In the genomic region with DNA sequence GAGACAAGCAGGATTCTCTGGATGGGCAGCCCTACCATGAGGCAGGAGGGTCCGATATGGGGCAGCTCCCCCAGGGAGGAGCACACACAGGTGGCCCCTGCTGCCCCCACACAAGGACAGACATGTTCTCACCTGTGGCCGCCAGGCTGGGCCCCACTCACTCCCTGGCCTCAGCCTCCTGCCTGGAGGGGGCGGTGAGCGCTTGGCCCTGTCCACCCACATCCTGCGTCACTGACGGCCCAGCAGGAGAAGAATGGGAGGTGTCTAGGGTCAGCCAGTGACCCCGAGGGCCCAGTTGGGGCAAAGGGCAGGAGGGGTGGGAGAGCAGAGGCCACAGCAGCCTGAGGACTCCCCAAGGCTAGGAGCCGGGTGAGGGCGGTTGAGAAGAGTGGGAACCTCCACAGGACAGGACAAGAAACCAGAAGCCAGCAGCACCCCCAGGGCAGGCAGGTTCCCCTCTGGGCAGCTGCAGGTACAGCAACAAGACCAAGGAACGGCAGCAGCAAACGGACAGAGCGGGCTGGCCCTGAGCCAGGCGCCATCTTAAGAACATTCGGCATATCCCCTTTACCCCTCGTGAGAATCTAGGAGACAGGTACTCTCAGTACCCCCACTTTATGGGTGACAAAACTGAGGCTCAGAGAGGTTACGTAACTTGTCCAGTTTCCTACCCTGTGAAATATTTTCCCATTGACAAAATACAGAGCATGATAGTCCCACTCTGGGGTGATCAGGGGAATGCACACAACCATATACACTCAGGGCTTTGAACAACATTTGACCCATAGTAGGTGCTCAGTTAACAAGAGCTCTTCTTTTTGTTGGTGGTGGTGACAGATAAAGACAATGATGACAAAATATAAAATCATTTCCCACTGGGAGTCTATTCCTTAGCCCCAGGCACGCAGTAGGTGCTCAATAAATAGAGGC, we compare ENCODE assay signal across 16 cellular contexts.
DNase-seq lines count a peak whose midpoint lies in the region; FAIRE-seq and TF ChIP-seq lines count a peak whose summit lies in the region.
"Had no signal": no experiment of that assay in that cellular context is flagged by ENCODE, and none has a peak within 500 bp of the region (broad histone marks: within the 10 kb centered on the region; RNA-seq: fewer than 3 reads in every experiment).

No MANE protein-coding gene starts in this region.

- 80% methylated on average over 11 of the region's 17 CpGs for WGBS in mammary epithelial cell (ENCODE audit: low coverage, missing lambda C conversion rate)
- WGBS in esophagus muscularis mucosa = 83% methylated on average over 8 of the region's 17 CpGs

- H3K9me3 ChIP-seq in mammary epithelial cell (replicated peaks; ENCODE audit: insufficient read depth, low read length) (no peaks in the 10 kb centered on the region), Karpas-422 (ENCODE audit: low read length) (no peaks in the 10 kb centered on the region), esophagus muscularis mucosa (no peaks in the 10 kb centered on the region), colonic mucosa (no peaks in the 10 kb centered on the region)
- H3K9me3 ChIP-seq: adrenal gland, heart right ventricle, SK-N-SH, vagina had no signal

- H3K4me2 ChIP-seq in mammary epithelial cell (ENCODE audit: insufficient read depth, low read depth, low read length) (no peak overlapping the region), Karpas-422 (ENCODE audit: low read depth, low read length, poor library complexity, severe bottlenecking) (no peak overlapping the region)
- H3K4me2 ChIP-seq: SK-N-SH had no signal

- H3K36me3 ChIP-seq in mammary epithelial cell (ENCODE audit: insufficient read depth, low read length) (peaks cover 6% of the 10 kb centered on the region), Karpas-422 (ENCODE audit: insufficient read depth, low read length) (no peaks in the 10 kb centered on the region), esophagus muscularis mucosa (peaks cover 16 to 54% (median 28%) of the 10 kb centered on the region in 4 donors), colonic mucosa (no peaks in the 10 kb centered on the region)

- no peaks in the 10 kb centered on the region for H3K27me3 Mint-ChIP-seq in MCF 10A (ENCODE audit: insufficient read depth, unreplicated experiment)

- dilution Hi-C loops in mammary epithelial cell (cut with HindIII; ENCODE audit: low sequenced_read_pairs) = loop anchor here (10.0 kb wide), 1 partner anchor 98 kb away; no protein-coding TSS in a partner anchor

- BruUV-seq in MCF 10A (replicated peaks; lab: Mats Ljungman, UMichigan) (TSS peak; percentile 20), mammary epithelial cell (replicated peaks; lab: Mats Ljungman, UMichigan) (no TSS peak)

- H3K9ac ChIP-seq in mammary epithelial cell (ENCODE audit: insufficient read depth, low read length) (no peak overlapping the region), Karpas-422 (ENCODE audit: low read length) (no peak overlapping the region), colonic mucosa (ENCODE audit: low read depth in 2 of 2, low read length in 2 of 2) (peak overlapping the region in 1 of 2 donors; percentile 4)
- H3K9ac ChIP-seq: SK-N-SH had no signal

- TF ChIP-seq EP300 in esophagus muscularis mucosa (IDR thresholded peaks at IDR 0.05) = no peak

- TF ChIP-seq CTCF in MCF 10A (IDR thresholded peaks at IDR 0.05; ENCODE audit: unreplicated experiment) (no peak), mammary epithelial cell (conservative IDR thresholded peaks at IDR 0.05 in 1 of 2, IDR thresholded peaks at IDR 0.05 in 1 of 2; ENCODE audit: extremely low read depth in 1 of 2, insufficient read depth in 1 of 2, low read depth in 1 of 2, low read length in 2 of 2) (no peak), esophagus muscularis mucosa (IDR thresholded peaks at IDR 0.05) (no peak), colonic mucosa (IDR thresholded peaks at IDR 0.05) (no peak)

- H2AFZ ChIP-seq in mammary epithelial cell (ENCODE audit: low read depth, low read length) = no peak overlapping the region
- no peak overlapping the region for H2AFZ ChIP-seq in Karpas-422 (ENCODE audit: low read length)

- peaks cover 100% of the 10 kb centered on the region for H3K79me2 ChIP-seq in mammary epithelial cell (ENCODE audit: insufficient read depth, low read length)
- H3K79me2 ChIP-seq in Karpas-422 (ENCODE audit: low read length) = peaks cover 94% of the 10 kb centered on the region

- H3K4me3 ChIP-seq in mammary epithelial cell (replicated peaks in 1 of 3; ENCODE audit: insufficient read depth in 1 of 3, low read depth in 2 of 3, low read length in 3 of 3) (no peak overlapping the region), Karpas-422 (ENCODE audit: low read length) (no peak overlapping the region), esophagus muscularis mucosa (no peak overlapping the region), colonic mucosa (no peak overlapping the region)
- H3K4me3 ChIP-seq: adrenal gland, heart right ventricle, vagina had no signal

- FAIRE-seq in RCC 7860 (lab: Jason Lieb, UNC) = no peak
- FAIRE-seq: keratinocyte had no signal

- intact Hi-C loops in MCF 10A (cut with micrococcal nuclease) (no loop called here), mammary epithelial cell (cut with micrococcal nuclease) (no loop called here), esophagus muscularis mucosa (cut with DNase I) (no loop called here), colonic mucosa (cut with DNase I) (no loop called here)

- TF ChIP-seq POLR2A in esophagus muscularis mucosa (IDR thresholded peaks at IDR 0.05; ENCODE audit: low read depth) = no peak

- CTCF ChIA-PET in MCF 10A (lab: Yijun Ruan, JAX) = interaction anchor here (0.8 kb wide), 1 partner anchor 12 kb away, joined by 3 read pairs; no protein-coding TSS in a partner anchor
- CTCF ChIA-PET in mammary epithelial cell (lab: Charles Lee; ENCODE audit: low non-redundant PET) = no interaction called here

- in situ Hi-C loops in mammary epithelial cell (cut with MboI; ENCODE audit: low sequenced_read_pairs in 2 of 2) = no loop called here

- H3K27ac ChIP-seq in mammary epithelial cell (ENCODE audit: insufficient read depth, low read depth, low read length) (no peak overlapping the region), Karpas-422 (ENCODE audit: low read length) (peak overlapping the region; percentile 51), esophagus muscularis mucosa (replicated peaks in 1 of 4) (peak overlapping the region; percentile 11 to 83 (median 44)), substantia nigra (ENCODE audit: low read depth, low read length, poor library complexity, severe bottlenecking) (peak overlapping the region; percentile 45), colonic mucosa (no peak overlapping the region)
- H3K27ac ChIP-seq: vagina, VCaP had no signal

- peaks cover 8% of the 10 kb centered on the region for H3K4me1 Mint-ChIP-seq in MCF 10A (ENCODE audit: insufficient read depth, unreplicated experiment)

- POLR2A ChIA-PET in MCF 10A (lab: Yijun Ruan, JAX) = interaction anchor here (1.0 kb wide), 2 partner anchors 16 to 26 kb away, joined by 3 read pairs; no protein-coding TSS in a partner anchor

- H4K20me1 ChIP-seq in mammary epithelial cell (ENCODE audit: insufficient read depth, low read length) (no peaks in the 10 kb centered on the region), Karpas-422 (ENCODE audit: insufficient read depth, low read depth, low read length) (peaks cover 83% of the 10 kb centered on the region)

- peaks cover 32% of the 10 kb centered on the region for H3K36me3 Mint-ChIP-seq in MCF 10A (ENCODE audit: insufficient read depth, unreplicated experiment)

- H3K27ac Mint-ChIP-seq in MCF 10A (ENCODE audit: low read depth, unreplicated experiment) = no peak overlapping the region

- no peak overlapping the region for H3K4me3 Mint-ChIP-seq in MCF 10A (ENCODE audit: unreplicated experiment)

- H3K4me1 ChIP-seq in mammary epithelial cell (ENCODE audit: insufficient read depth, low read length) (peaks cover 25% of the 10 kb centered on the region), Karpas-422 (ENCODE audit: low read length) (peaks cover 48% of the 10 kb centered on the region), esophagus muscularis mucosa (peaks cover 56 to 100% (median 88%) of the 10 kb centered on the region in 4 donors), colonic mucosa (peaks cover 7% of the 10 kb centered on the region)

- no peaks in the 10 kb centered on the region for H3K9me3 Mint-ChIP-seq in MCF 10A (ENCODE audit: unreplicated experiment)

- H3K27me3 ChIP-seq in mammary epithelial cell (ENCODE audit: insufficient read depth, low read length) (no peaks in the 10 kb centered on the region), Karpas-422 (ENCODE audit: low read length) (no peaks in the 10 kb centered on the region), esophagus muscularis mucosa (no peaks in the 10 kb centered on the region), colonic mucosa (no peaks in the 10 kb centered on the region)
- H3K27me3 ChIP-seq: adrenal gland, heart right ventricle, vagina had no signal

- DNase-seq in MCF 10A (ENCODE audit: unreplicated experiment) (no peak), mammary epithelial cell (no peak), Karpas-422 (no peak), esophagus muscularis mucosa (ENCODE audit: extremely low spot score) (no peak), substantia nigra (lab: John Stamatoyannopoulos, UW) (peak in 1 of 49 donors; percentile 82), RCC 7860 (ENCODE audit: low spot score) (no peak), NCI-H2081 (lab: John Stamatoyannopoulos, UW) (no peak), colonic mucosa (no peak)
- DNase-seq: adrenal gland, NCI-H1436, NCI-H446 treated with DMSO at 0.1 percent for 48 hours, SK-N-SH had no signal

- no peaks in the 10 kb centered on the region for H3K9me2 ChIP-seq in Karpas-422 (replicated peaks; ENCODE audit: insufficient read depth, low read length)
- H3K9me2 ChIP-seq: SK-N-SH had no signal

Comparison
In these comparisons a context has a peak if more than half of its experiments do, and no peak if none do; other contexts are left out.
1. H3K27ac ChIP-seq: peak in Karpas-422 (single experiment), esophagus muscularis mucosa (4 of 4) and substantia nigra (single experiment); none in mammary epithelial cell (single experiment) and colonic mucosa (single experiment).